17 cellular contexts compared by ENCODE assay signal in genomic region chr12:104354868-104355570, GRCh38. TPM values are rescaled to one million over a fixed set of nuclear protein-coding genes. Genes with fewer than 3 reads are reported as not detected.
DNase-seq lines count a peak whose midpoint lies in the region; ATAC-seq and TF ChIP-seq lines count a peak whose summit lies in the region.
"Had no signal": no experiment of that assay in that cellular context is flagged by ENCODE, and none has a peak within 500 bp of the region (broad histone marks: within the 10 kb centered on the region; RNA-seq: fewer than 3 reads in every experiment).

No MANE protein-coding gene starts in this region.

- POLR2A ChIA-PET in HCT116 (lab: Charles Lee) = no interaction called here

- no peaks in the 10 kb centered on the region for H3K9me3 ChIP-seq in HCT116 (ENCODE audit: control insufficient read depth in 1 of 2, insufficient read depth in 1 of 2, low read depth in 1 of 2, low read length in 2 of 2)
- H3K9me3 ChIP-seq: Caco-2 had no signal

- H3K4me1 ChIP-seq in HCT116 (ENCODE audit: control insufficient read depth in 1 of 2, insufficient read depth in 2 of 2, low read length in 2 of 2) = no peaks in the 10 kb centered on the region

- no peak for TF ChIP-seq RAD21 in HCT116 (IDR thresholded peaks at IDR 0.05; ENCODE audit: low read depth)

- intact Hi-C loops in HCT116 (cut with micrococcal nuclease) = no loop called here

- ATAC-seq in activated naive CD4-positive, alpha-beta T cell treated with anti-CD3 and anti-CD28 coated beads, Interleukin-2, amount 50 U/mL, for 72 hours = no peak
- no peak for ATAC-seq in HCT116
- ATAC-seq in stimulated activated naive B cell treated with anti-CD40 and anti-IgM and Interleukin-4, amounts not matched to agents 10 μg/mL and 1 μg/mL and 100 μg/mL, for 72 hours (replicated peaks) = no peak

- H3K27ac Mint-ChIP-seq in activated naive CD4-positive, alpha-beta T cell treated with anti-CD3 and anti-CD28 coated beads, Interleukin-2, amount 50 U/mL, for 72 hours = peak overlapping the region; percentile 40 to 46
- H3K27ac Mint-ChIP-seq in stimulated activated naive B cell treated with anti-CD40 and anti-IgM and Interleukin-4, amounts not matched to agents 10 μg/mL and 1 μg/mL and 100 μg/mL, for 72 hours = peak overlapping the region; percentile 62
- H3K27ac Mint-ChIP-seq in glutamatergic neuron (ENCODE audit: unreplicated experiment) = no peak overlapping the region

- CTCF ChIA-PET in HCT116 (lab: Charles Lee) = no interaction called here

- RAD21 ChIA-PET in HCT116 (lab: Charles Lee; ENCODE audit: low non-redundant PET in 1 of 2, low total read pairs in 2 of 2, uncharacterized antibody in 2 of 2, unreplicated experiment in 2 of 2) = no interaction called here

- H3K9ac ChIP-seq in HCT116 (ENCODE audit: low read length) = no peak overlapping the region
- H3K9ac ChIP-seq: KMS-11 had no signal

- peaks cover 3 to 7% of the 10 kb centered on the region in 2 donors for H3K4me1 Mint-ChIP-seq in stimulated activated naive B cell treated with anti-CD40 and anti-IgM and Interleukin-4, amounts not matched to agents 10 μg/mL and 1 μg/mL and 100 μg/mL, for 72 hours
- no peaks in the 10 kb centered on the region for H3K4me1 Mint-ChIP-seq in glutamatergic neuron (ENCODE audit: low read depth, unreplicated experiment)

- DNase-seq in activated naive CD4-positive, alpha-beta T cell treated with anti-CD3 and anti-CD28 coated beads, Interleukin-2, amount 50 U/mL, for 72 hours (ENCODE audit: low spot score in 2 of 2) = no peak
- no peak for DNase-seq in activated naive CD4-positive, alpha-beta T cell (lab: John Stamatoyannopoulos, UW)
- DNase-seq in HCT116 (ENCODE audit: low read depth, low spot score) = no peak
- peak; percentile 25 for DNase-seq in cerebellar cortex (ENCODE audit: low spot score)
- no peak for DNase-seq in stimulated activated naive B cell treated with anti-CD40 and anti-IgM and Interleukin-4, amounts not matched to agents 10 μg/mL and 1 μg/mL and 100 μg/mL, for 72 hours
- DNase-seq in glutamatergic neuron = no peak
- no peak for DNase-seq in SHP77 treated with DMSO at 0.1 percent for 48 hours (lab: John Stamatoyannopoulos, UW)
- DNase-seq: Caco-2; CD4-positive, CD25-positive, alpha-beta regulatory T cell; EL; GOT3; NCI-H1092 treated with DMSO at 0.1 percent for 48 hours; NCI-H2081 treated with DMSO at 0.1 percent for 48 hours; NCI-H510A; NCI-H774; SHP77 had no signal

- H3K36me3 Mint-ChIP-seq in activated naive CD4-positive, alpha-beta T cell treated with anti-CD3 and anti-CD28 coated beads, Interleukin-2, amount 50 U/mL, for 72 hours = no peaks in the 10 kb centered on the region
- peaks cover 33 to 37% of the 10 kb centered on the region in 2 donors for H3K36me3 Mint-ChIP-seq in stimulated activated naive B cell treated with anti-CD40 and anti-IgM and Interleukin-4, amounts not matched to agents 10 μg/mL and 1 μg/mL and 100 μg/mL, for 72 hours
- H3K36me3 Mint-ChIP-seq in glutamatergic neuron (ENCODE audit: unreplicated experiment) = peaks cover 16% of the 10 kb centered on the region

- no peak for TF ChIP-seq POLR2A in HCT116 (IDR thresholded peaks at IDR 0.05; ENCODE audit: borderline replicate concordance, extremely low read depth, insufficient read depth, insufficient read length)

- no peak overlapping the region for H3K27ac ChIP-seq in HCT116 (ENCODE audit: low read depth, low read length)
- H3K27ac ChIP-seq: KMS-11 had no signal

- peaks cover 10% of the 10 kb centered on the region; the same call in 1 of the 2 replicates for H4K20me1 ChIP-seq in HCT116 (ENCODE audit: insufficient read depth)

- no peak overlapping the region for H3K4me3 ChIP-seq in HCT116 (replicated peaks in 1 of 2; ENCODE audit: low read depth in 1 of 2, low read length in 2 of 2)

- H3K27me3 Mint-ChIP-seq in stimulated activated naive B cell treated with anti-CD40 and anti-IgM and Interleukin-4, amounts not matched to agents 10 μg/mL and 1 μg/mL and 100 μg/mL, for 72 hours = no peaks in the 10 kb centered on the region
- H3K27me3 Mint-ChIP-seq in glutamatergic neuron (ENCODE audit: unreplicated experiment) = peaks cover 7% of the 10 kb centered on the region
- H3K27me3 Mint-ChIP-seq: CD4-positive, CD25-positive, alpha-beta regulatory T cell had no signal

- no peaks in the 10 kb centered on the region for H3K27me3 ChIP-seq in HCT116 (ENCODE audit: insufficient read depth, low read length)

- H3K79me2 ChIP-seq in HCT116 (ENCODE audit: insufficient read depth, low read length) = peaks cover 18% of the 10 kb centered on the region

- no TSS peak for BruUV-seq in HCT116 (replicated peaks; lab: Mats Ljungman, UMichigan)

- H2AFZ ChIP-seq in HCT116 (ENCODE audit: low read depth, low read length, poor library complexity, severe bottlenecking) = no peak overlapping the region

- H3K9me2 ChIP-seq in HCT116 (ENCODE audit: insufficient read depth) = no peaks in the 10 kb centered on the region

- peaks cover 10 to 35% of the 10 kb centered on the region in 2 experiments; a peak in 3 of 4 replicates for H3K36me3 ChIP-seq in HCT116 (ENCODE audit: control insufficient read depth in 1 of 2, insufficient read depth in 2 of 2, low read length in 2 of 2)

- no peak for TF ChIP-seq CTCF in HCT116 (IDR thresholded peaks at IDR 0.05 in 2 of 3, conservative IDR thresholded peaks at IDR 0.05 in 1 of 3; ENCODE audit: borderline replicate concordance in 1 of 3, insufficient read depth in 1 of 3, low read depth in 2 of 3, low read length in 2 of 3)
- no peak for TF ChIP-seq CTCF in glutamatergic neuron (IDR thresholded peaks at IDR 0.05; ENCODE audit: partially characterized antibody, unreplicated experiment)

- H3K4me3 Mint-ChIP-seq in stimulated activated naive B cell treated with anti-CD40 and anti-IgM and Interleukin-4, amounts not matched to agents 10 μg/mL and 1 μg/mL and 100 μg/mL, for 72 hours = no peak overlapping the region
- H3K4me3 Mint-ChIP-seq in glutamatergic neuron (ENCODE audit: unreplicated experiment) = no peak overlapping the region
- H3K4me3 Mint-ChIP-seq: CD4-positive, CD25-positive, alpha-beta regulatory T cell had no signal

- H3K9me3 Mint-ChIP-seq in activated naive CD4-positive, alpha-beta T cell treated with anti-CD3 and anti-CD28 coated beads, Interleukin-2, amount 50 U/mL, for 72 hours = no peaks in the 10 kb centered on the region
- H3K9me3 Mint-ChIP-seq in stimulated activated naive B cell treated with anti-CD40 and anti-IgM and Interleukin-4, amounts not matched to agents 10 μg/mL and 1 μg/mL and 100 μg/mL, for 72 hours = peaks cover 0 to 1% of the 10 kb centered on the region in 2 donors
- peaks cover 3% of the 10 kb centered on the region for H3K9me3 Mint-ChIP-seq in glutamatergic neuron (ENCODE audit: unreplicated experiment)

- H3K4me2 ChIP-seq in HCT116 (ENCODE audit: low read length) = no peak overlapping the region
- H3K4me2 ChIP-seq: KMS-11 had no signal

TF ChIP-seq in HCT116, 20 proteins besides CTCF, POLR2A, EP300 and RAD21:
- TF ChIP-seq SIN3A (IDR thresholded peaks at IDR 0.05; ENCODE audit: low read depth) = 0 out of 2 replicates have a peak, but pooled peaks have one; percentile 27
- peak; percentile 16; the same call in 1 of the 2 replicates for TF ChIP-seq JUND (IDR thresholded peaks at IDR 0.05)
- no peak for TF ChIP-seq ZNF274 (IDR thresholded peaks at IDR 0.05; ENCODE audit: low read depth, low read length)
- peak; percentile 21; the same call in 1 of the 2 replicates for TF ChIP-seq CBX3 (IDR thresholded peaks at IDR 0.05; ENCODE audit: low read depth)

RNA-seq across cellular contexts. Expression of gene EID3, which starts 51.5 kb away (rescaled TPM):
- total RNA-seq in activated naive CD4-positive, alpha-beta T cell treated with anti-CD3 and anti-CD28 coated beads, Interleukin-2, amount 50 U/mL, for 72 hours = 1 to 10 TPM; 5.4 to 8.2 TPM
- total RNA-seq in HCT116 (2021; ENCODE audit: unreplicated experiment) = 3.0 TPM
- 0.49 and 1.3 TPM in 2 replicates for polyA plus RNA-seq in HCT116 (2012)
- total RNA-seq in glutamatergic neuron (ENCODE audit: unreplicated experiment) = 3.7 TPM
